In genomic region chr3:184175506-184175905, GRCh38 we compare ENCODE assay signal across 8 cellular contexts. TPM values are rescaled to one million over a fixed set of nuclear protein-coding genes. Genes with fewer than 3 reads are reported as not detected.
DNase-seq lines count a peak whose midpoint lies in the region; ATAC-seq and TF ChIP-seq lines count a peak whose summit lies in the region.

No MANE protein-coding gene starts in this region.

- POLR2A ChIA-PET in activated CD4-positive, alpha-beta T cell treated with anti-CD3 and anti-CD28 coated beads, Interleukin-2, amount 10 ng/mL, durations not matched to agents 7 days and 5 days (lab: Charles Lee) = interaction anchor here (0.6 kb wide), 1 partner anchor 10 kb away, joined by 3 read pairs; the partner anchor contains the start of gene ABCF3

- H3K9me3 Mint-ChIP-seq in activated CD4-positive, alpha-beta T cell treated with anti-CD3 and anti-CD28 coated beads, Interleukin-2, amount 10 ng/mL, durations not matched to agents 7 days and 5 days = no peaks in the 10 kb centered on the region

- H3K4me3 Mint-ChIP-seq in activated CD4-positive, alpha-beta T cell treated with anti-CD3 and anti-CD28 coated beads, Interleukin-2, amount 10 ng/mL, durations not matched to agents 7 days and 5 days = peak overlapping the region; percentile 91

- peaks cover 51% of the 10 kb centered on the region for H3K36me3 ChIP-seq in thoracic aorta

- peak overlapping the region; percentile 98 for H3K27ac ChIP-seq in angular gyrus (ENCODE audit: low read depth, low read length)
- H3K27ac ChIP-seq in thoracic aorta = peak overlapping the region; percentile 74 to 92

- peaks cover 39% of the 10 kb centered on the region for H3K4me1 Mint-ChIP-seq in activated CD4-positive, alpha-beta T cell treated with anti-CD3 and anti-CD28 coated beads, Interleukin-2, amount 10 ng/mL, durations not matched to agents 7 days and 5 days

- H3K9me3 ChIP-seq in thoracic aorta = no peaks in the 10 kb centered on the region

- DNase-seq in activated CD4-positive, alpha-beta T cell treated with anti-CD3 and anti-CD28 coated beads, Interleukin-2, amount 10 ng/mL, durations not matched to agents 7 days and 5 days = no peak
- no peak for DNase-seq in activated CD4-positive, alpha-beta T cell treated with anti-CD3 and anti-CD28 coated beads for 1 hour
- DNase-seq in left colon (no peak), thoracic aorta (ENCODE audit: low spot score) (no peak)

- peaks cover 24 to 30% of the 10 kb centered on the region in 2 donors for H3K4me1 ChIP-seq in thoracic aorta (ENCODE audit: control insufficient read depth in 1 of 2, low read depth in 2 of 2)

- H3K36me3 Mint-ChIP-seq in activated CD4-positive, alpha-beta T cell treated with anti-CD3 and anti-CD28 coated beads, Interleukin-2, amount 10 ng/mL, durations not matched to agents 7 days and 5 days (ENCODE audit: low read depth) = peaks cover 36% of the 10 kb centered on the region

- no peaks in the 10 kb centered on the region for H3K27me3 Mint-ChIP-seq in activated CD4-positive, alpha-beta T cell treated with anti-CD3 and anti-CD28 coated beads, Interleukin-2, amount 10 ng/mL, durations not matched to agents 7 days and 5 days

- ATAC-seq in left colon (peak; percentile 4), thoracic aorta (ENCODE audit: insufficient number of reproducible peaks, low FRiP score, low read depth) (no peak), HG02981 (IDR thresholded peaks at IDR 0.05; ENCODE audit: unreplicated experiment) (no peak), GM18858 (IDR thresholded peaks at IDR 0.05; ENCODE audit: unreplicated experiment) (no peak), GM18519 (IDR thresholded peaks at IDR 0.05; ENCODE audit: low FRiP score, unreplicated experiment) (no peak)

- peak overlapping the region; percentile 88 for H3K27ac Mint-ChIP-seq in activated CD4-positive, alpha-beta T cell treated with anti-CD3 and anti-CD28 coated beads, Interleukin-2, amount 10 ng/mL, durations not matched to agents 7 days and 5 days

- intact Hi-C loops in left colon (cut with DNase I, micrococcal nuclease) = no loop called here

- no peak for TF ChIP-seq CTCF in thoracic aorta (IDR thresholded peaks at IDR 0.05)

- peak overlapping the region; percentile 98 for H3K4me3 ChIP-seq in thoracic aorta

- CTCF ChIA-PET in activated CD4-positive, alpha-beta T cell treated with anti-CD3 and anti-CD28 coated beads, Interleukin-2, amount 10 ng/mL, durations not matched to agents 7 days and 5 days (lab: Charles Lee) = interaction anchor here (0.6 to 3.6 kb wide), 2 partner anchors 9 to 582 kb away, joined by 3 to 22 read pairs; partner anchors contain the start of gene ABCF3

- no peaks in the 10 kb centered on the region for H3K27me3 ChIP-seq in thoracic aorta (replicated peaks; ENCODE audit: insufficient read depth)

RNA-seq across cellular contexts. Expression of gene AP2M1, which starts 0.9 kb away (rescaled TPM):
- 100 to 1,000 TPM; 222 to 223 TPM for total RNA-seq in activated CD4-positive, alpha-beta T cell treated with anti-CD3 and anti-CD28 coated beads, Interleukin-2, amount 10 ng/mL, durations not matched to agents 7 days and 5 days
- total RNA-seq in left colon (100 to 1,000 TPM; 211 to 219 TPM), thoracic aorta (100 to 1,000 TPM; 194 to 203 TPM)

RNA-seq across cellular contexts. Expression of gene ABCF3, which starts 10.5 kb away (rescaled TPM):
- 10 to 100 TPM; 62.2 to 64.4 TPM for total RNA-seq in activated CD4-positive, alpha-beta T cell treated with anti-CD3 and anti-CD28 coated beads, Interleukin-2, amount 10 ng/mL, durations not matched to agents 7 days and 5 days
- total RNA-seq in left colon (10 to 100 TPM; 56.1 to 69.2 TPM), thoracic aorta (10 to 100 TPM; 50.2 to 62.1 TPM)

RNA-seq across cellular contexts. Expression of gene DVL3, which starts 20.3 kb away (rescaled TPM):
- 10 to 100 TPM; 35.0 to 36.3 TPM for total RNA-seq in activated CD4-positive, alpha-beta T cell treated with anti-CD3 and anti-CD28 coated beads, Interleukin-2, amount 10 ng/mL, durations not matched to agents 7 days and 5 days
- 10 to 100 TPM; 63.2 to 66.3 TPM for total RNA-seq in left colon
- total RNA-seq in thoracic aorta = 100 to 1,000 TPM in 1 of 2 donors, 10 to 100 TPM in 1; 50.5 to 102 TPM

RNA-seq across cellular contexts. Expression of gene EIF2B5, which starts 40.3 kb away (rescaled TPM):
- total RNA-seq in activated CD4-positive, alpha-beta T cell treated with anti-CD3 and anti-CD28 coated beads, Interleukin-2, amount 10 ng/mL, durations not matched to agents 7 days and 5 days = 10 to 100 TPM; 53.0 to 60.0 TPM
- total RNA-seq in left colon (10 to 100 TPM; 32.6 to 40.8 TPM), thoracic aorta (10 to 100 TPM; 38.7 to 39.7 TPM)

RNA-seq across cellular contexts. Expression of gene VWA5B2, which starts 53.9 kb away (rescaled TPM):
- not detected for total RNA-seq in activated CD4-positive, alpha-beta T cell treated with anti-CD3 and anti-CD28 coated beads, Interleukin-2, amount 10 ng/mL, durations not matched to agents 7 days and 5 days
- total RNA-seq in left colon (1 to 10 TPM; 2.2 to 3.3 TPM), thoracic aorta (not detected)
